Comparison of ENCODE assay signal across 25 cellular contexts in genomic region chr5:32400394-32400793, GRCh38.
"Had no signal": no experiment of that assay in that cellular context is flagged by ENCODE, and none has a peak within 500 bp of the region (broad histone marks: within the 10 kb centered on the region; RNA-seq: fewer than 3 reads in every experiment).

No MANE protein-coding gene starts in this region.

- H3K27me3 ChIP-seq: dorsolateral prefrontal cortex, esophagus muscularis mucosa, gastroesophageal sphincter, uterus had no signal

- H3K4me1 Mint-ChIP-seq: activated B cell treated with CpG ODN at 0.5 μM for 24 hours; activated CD4-positive, alpha-beta T cell treated with anti-CD3 and anti-CD28 coated beads for 36 hours; activated CD8-positive, alpha-beta memory T cell treated with anti-CD3 and anti-CD28 coated beads, Interleukin-2, amount 10 ng/mL, durations not matched to agents 7 days and 5 days; activated naive CD8-positive, alpha-beta T cell treated with anti-CD3 and anti-CD28 coated beads for 36 hours; nephron had no signal

- H3K4me3 ChIP-seq: dorsolateral prefrontal cortex, esophagus muscularis mucosa, gastroesophageal sphincter, uterus had no signal

- H3K4me1 ChIP-seq: esophagus muscularis mucosa, gastroesophageal sphincter, parathyroid adenoma, uterus had no signal

- H3K27me3 Mint-ChIP-seq: activated B cell treated with CpG ODN at 0.5 μM for 24 hours; activated CD4-positive, alpha-beta memory T cell treated with anti-CD3 and anti-CD28 coated beads for 36 hours; activated CD4-positive, alpha-beta T cell treated with anti-CD3 and anti-CD28 coated beads for 36 hours; activated CD8-positive, alpha-beta memory T cell treated with anti-CD3 and anti-CD28 coated beads, Interleukin-2, amount 10 ng/mL, durations not matched to agents 7 days and 5 days; activated naive CD8-positive, alpha-beta T cell treated with anti-CD3 and anti-CD28 coated beads for 36 hours; memory B cell had no signal

- H3K27ac ChIP-seq: dorsolateral prefrontal cortex, esophagus muscularis mucosa, gastroesophageal sphincter, parathyroid adenoma, uterus had no signal

- H3K36me3 ChIP-seq: uterus had no signal

- H3K27ac Mint-ChIP-seq: activated B cell treated with CpG ODN at 0.5 μM for 24 hours; activated CD4-positive, alpha-beta memory T cell treated with anti-CD3 and anti-CD28 coated beads for 36 hours; activated CD4-positive, alpha-beta T cell treated with anti-CD3 and anti-CD28 coated beads for 36 hours; activated CD8-positive, alpha-beta memory T cell treated with anti-CD3 and anti-CD28 coated beads, Interleukin-2, amount 10 ng/mL, durations not matched to agents 7 days and 5 days; activated naive CD8-positive, alpha-beta T cell treated with anti-CD3 and anti-CD28 coated beads for 36 hours; nephron had no signal

- DNase-seq: activated B cell treated with CpG ODN at 0.5 μM for 24 hours; activated CD4-positive, alpha-beta memory T cell treated with anti-CD3 and anti-CD28 coated beads for 36 hours; activated CD4-positive, alpha-beta T cell treated with anti-CD3 and anti-CD28 coated beads for 36 hours; activated CD8-positive, alpha-beta memory T cell treated with anti-CD3 and anti-CD28 coated beads, Interleukin-2, amount 10 ng/mL, durations not matched to agents 7 days and 5 days; activated naive CD8-positive, alpha-beta T cell treated with anti-CD3 and anti-CD28 coated beads for 36 hours; activated T-cell treated with anti-CD3 and anti-CD28 coated beads for 4 hours; central memory CD4-positive, alpha-beta T cell; dorsolateral prefrontal cortex; head of caudate nucleus; islet precursor cell; left cardiac atrium; nucleus accumbens; small intestine; stimulated activated CD4-positive, alpha-beta T cell treated with anti-CD3 and anti-CD28 coated beads, Interleukin-2, amount 100 ng/mL, for 24 hours; T-helper 1 cell; T1000; trophoblast cell; uterus had no signal

- H3K4me3 Mint-ChIP-seq: activated B cell treated with CpG ODN at 0.5 μM for 24 hours; activated CD4-positive, alpha-beta memory T cell treated with anti-CD3 and anti-CD28 coated beads for 36 hours; activated CD4-positive, alpha-beta T cell treated with anti-CD3 and anti-CD28 coated beads for 36 hours; activated CD8-positive, alpha-beta memory T cell treated with anti-CD3 and anti-CD28 coated beads, Interleukin-2, amount 10 ng/mL, durations not matched to agents 7 days and 5 days; activated naive CD8-positive, alpha-beta T cell treated with anti-CD3 and anti-CD28 coated beads for 36 hours; memory B cell; nephron; stimulated activated effector memory CD8-positive, alpha-beta T cell treated with anti-CD3 and anti-CD28 coated beads, Interleukin-12 subunit alpha, Interleukin-12 subunit beta, amount 100 ng/mL, for 72 hours had no signal

- H3K9me3 Mint-ChIP-seq: activated B cell treated with CpG ODN at 0.5 μM for 24 hours; activated CD4-positive, alpha-beta memory T cell treated with anti-CD3 and anti-CD28 coated beads for 36 hours; activated naive CD8-positive, alpha-beta T cell treated with anti-CD3 and anti-CD28 coated beads for 36 hours; memory B cell; nephron; stimulated activated effector memory CD8-positive, alpha-beta T cell treated with anti-CD3 and anti-CD28 coated beads, Interleukin-12 subunit alpha, Interleukin-12 subunit beta, amount 100 ng/mL, for 72 hours had no signal

- H3K9me3 ChIP-seq: esophagus muscularis mucosa, gastroesophageal sphincter, uterus had no signal

- ATAC-seq: activated CD4-positive, alpha-beta T cell treated with anti-CD3 and anti-CD28 coated beads for 36 hours; activated CD8-positive, alpha-beta memory T cell treated with anti-CD3 and anti-CD28 coated beads, Interleukin-2, amount 10 ng/mL, durations not matched to agents 7 days and 5 days; gastroesophageal sphincter; left cardiac atrium; sciatic nerve; stimulated activated effector memory CD8-positive, alpha-beta T cell treated with anti-CD3 and anti-CD28 coated beads, Interleukin-12 subunit alpha, Interleukin-12 subunit beta, amount 100 ng/mL, for 72 hours had no signal
